Comparison of ENCODE assay signal across 8 cellular contexts in genomic region chr2:62305421-62306176, GRCh38.
A peak's percentile ranks its signal among the peaks of the same experiment; 100 is the strongest.
DNase-seq lines count a peak whose midpoint lies in the region; ATAC-seq and TF ChIP-seq lines count a peak whose summit lies in the region.

No MANE protein-coding gene starts in this region.

- peaks cover 7% of the 10 kb centered on the region for H3K27me3 Mint-ChIP-seq in WTC11 (ENCODE audit: low read depth)
- no peaks in the 10 kb centered on the region for H3K27me3 Mint-ChIP-seq in effector memory CD8-positive, alpha-beta T cell

- ATAC-seq in WTC11: no peak
- no peak for ATAC-seq in effector memory CD8-positive, alpha-beta T cell (replicated peaks)
- ATAC-seq in GM21723 (IDR thresholded peaks at IDR 0.05; ENCODE audit: unreplicated experiment): no peak

- H3K4me3 Mint-ChIP-seq in WTC11: no peak overlapping the region
- peak overlapping the region; percentile 77 to 81 for H3K4me3 Mint-ChIP-seq in effector memory CD8-positive, alpha-beta T cell

- peaks cover 58% of the 10 kb centered on the region for H3K4me1 Mint-ChIP-seq in WTC11
- peaks cover 79 to 80% of the 10 kb centered on the region in 2 donors for H3K4me1 Mint-ChIP-seq in effector memory CD8-positive, alpha-beta T cell (ENCODE audit: low read depth in 2 of 2)

- POLR2A ChIA-PET in WTC11 (lab: Charles Lee): interaction anchor here (0.7 kb wide), 1 partner anchor 12 kb away, joined by 4 read pairs; no protein-coding TSS in a partner anchor

- DNase-seq in WTC11 (ENCODE audit: low spot score) (no peak), NCI-H2227 (lab: John Stamatoyannopoulos, UW; ENCODE audit: unreplicated experiment) (no peak), middle frontal gyrus (ENCODE audit: extremely low spot score, low spot score) (no peak), ecto neural progenitor cell (ENCODE audit: low spot score) (no peak)
- DNase-seq in effector memory CD8-positive, alpha-beta T cell: peak in 1 of 3 experiments; percentile 13
- DNase-seq in stimulated activated CD4-positive, alpha-beta T cell treated with anti-CD3 and anti-CD28 coated beads, TNF-alpha, amount 100 ng/mL, for 48 hours (ENCODE audit: low read depth in 3 of 3): peak; percentile 41 to 80 (median 51)

- H3K27ac Mint-ChIP-seq in WTC11: no peak overlapping the region; the same call in 1 of the 2 replicates
- H3K27ac Mint-ChIP-seq in effector memory CD8-positive, alpha-beta T cell: peak overlapping the region; percentile 97 to 99

- no peak for TF ChIP-seq CTCF in WTC11 (IDR thresholded peaks at IDR 0.05)

- TF ChIP-seq EP300 in Ishikawa (IDR thresholded peaks at IDR 0.05; ENCODE audit: borderline replicate concordance): no peak

- CTCF ChIA-PET in WTC11 (lab: Charles Lee): interaction anchor here (1.6 kb wide), 1 partner anchor 8 kb away, joined by 9 read pairs; no protein-coding TSS in a partner anchor

- no peaks in the 10 kb centered on the region for H3K9me3 Mint-ChIP-seq in WTC11
- H3K9me3 Mint-ChIP-seq in effector memory CD8-positive, alpha-beta T cell: no peaks in the 10 kb centered on the region

- H3K36me3 Mint-ChIP-seq in WTC11: no peaks in the 10 kb centered on the region
- H3K36me3 Mint-ChIP-seq in effector memory CD8-positive, alpha-beta T cell (ENCODE audit: insufficient read depth): peaks cover 7% of the 10 kb centered on the region

- no peak for TF ChIP-seq RAD21 in Ishikawa (IDR thresholded peaks at IDR 0.05; ENCODE audit: low read depth)

TF ChIP-seq in Ishikawa, 13 proteins besides CTCF, POLR2A, EP300 and RAD21:
- TF ChIP-seq CREB1 (IDR thresholded peaks at IDR 0.05; ENCODE audit: low read depth) (no peak), TEAD4 (IDR thresholded peaks at IDR 0.05) (no peak), NFIC (IDR thresholded peaks at IDR 0.05) (no peak), FOXM1 (IDR thresholded peaks at IDR 0.05; ENCODE audit: borderline replicate concordance, low read depth) (no peak; the same call in 1 of the 2 replicates), CEBPB (IDR thresholded peaks at IDR 0.05) (no peak), TCF12 (IDR thresholded peaks at IDR 0.05; ENCODE audit: low read depth) (no peak), MAX (IDR thresholded peaks at IDR 0.05) (0 out of 2 replicates have a peak, but pooled peaks have one; percentile 1), ZBTB7A (IDR thresholded peaks at IDR 0.05; ENCODE audit: low read depth) (no peak), YY1 (IDR thresholded peaks at IDR 0.05; ENCODE audit: low read depth) (no peak), REST (IDR thresholded peaks at IDR 0.05; ENCODE audit: low read depth) (no peak), TAF1 (IDR thresholded peaks at IDR 0.05; ENCODE audit: low read depth) (no peak), USF1 (IDR thresholded peaks at IDR 0.05) (0 out of 2 replicates have a peak, but pooled peaks have one; percentile 9), EGR1 (IDR thresholded peaks at IDR 0.05) (no peak)

TF ChIP-seq in WTC11, 78 proteins besides CTCF, POLR2A, EP300 and RAD21:
- TF ChIP-seq USF2 (CRISPR knock-in tag; IDR thresholded peaks at IDR 0.05): no peak
- 0 out of 2 replicates have a peak, but pooled peaks have one; percentile 22 for TF ChIP-seq ZNF121 (CRISPR knock-in tag; IDR thresholded peaks at IDR 0.05)

Comparison
In these comparisons a context has a peak if more than half of its experiments do, and no peak if none do; other contexts are left out.
1. DNase-seq: peak in stimulated activated CD4-positive, alpha-beta T cell treated with anti-CD3 and anti-CD28 coated beads, TNF-alpha, amount 100 ng/mL, for 48 hours (3 of 3); none in WTC11 (single experiment), NCI-H2227 (single experiment), middle frontal gyrus (single experiment) and ecto neural progenitor cell (single experiment).